Comparison of ENCODE assay signal across 15 cellular contexts in the genomic region with DNA sequence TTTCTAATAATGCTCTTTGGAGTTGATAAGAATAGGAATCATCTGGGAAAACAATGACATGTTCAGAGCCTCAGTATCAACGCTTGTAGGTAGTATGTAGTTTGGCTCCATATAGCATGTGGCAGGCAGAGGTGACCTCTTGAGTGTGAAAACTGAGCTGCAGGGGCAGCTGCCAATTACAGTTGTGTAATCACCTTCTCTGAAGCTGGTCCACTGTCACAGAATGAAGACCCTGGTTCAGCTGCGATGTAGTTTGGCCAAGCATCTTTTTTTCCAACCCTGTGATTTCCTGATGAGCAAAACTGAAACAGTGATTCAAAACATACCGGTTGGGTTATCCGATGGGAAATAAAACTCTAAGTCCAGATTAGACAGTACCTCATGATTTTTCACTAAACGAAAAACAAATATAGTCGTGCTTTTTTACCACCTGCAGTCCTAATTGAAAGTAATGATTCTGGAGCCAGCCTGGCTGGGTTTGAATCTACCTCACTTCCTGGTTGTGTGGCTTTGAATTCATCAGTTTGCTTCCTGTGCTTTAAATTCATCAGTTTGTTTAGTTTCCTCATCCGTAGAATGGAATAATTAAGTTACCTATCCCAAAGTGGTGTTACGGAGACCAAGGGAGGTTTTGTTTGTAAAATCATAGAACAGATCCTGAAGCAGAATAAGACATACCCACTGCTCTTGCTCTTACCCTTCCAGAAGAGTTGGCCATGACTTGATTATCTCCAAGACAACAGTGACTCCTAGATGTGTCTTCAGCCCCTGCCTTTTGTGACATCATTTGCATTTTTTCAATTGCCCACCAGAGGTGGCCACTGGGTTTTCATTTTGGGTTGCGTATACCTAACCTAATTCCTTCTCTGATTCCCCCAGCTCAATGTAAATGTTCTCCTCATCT.
DNase-seq lines count a peak whose midpoint lies in the region; ATAC-seq, FAIRE-seq and TF ChIP-seq lines count a peak whose summit lies in the region.
"Had no signal": no experiment of that assay in that cellular context is flagged by ENCODE, and none has a peak within 500 bp of the region (broad histone marks: within the 10 kb centered on the region; RNA-seq: fewer than 3 reads in every experiment).

No MANE protein-coding gene starts in this region.

- peaks cover 9% of the 10 kb centered on the region for H3K27me3 Mint-ChIP-seq in stimulated activated naive CD8-positive, alpha-beta T cell treated with anti-CD3 and anti-CD28 coated beads, Interleukin-15, amount 100 ng/mL, for 72 hours

- POLR2A ChIA-PET in K562 (lab: Yijun Ruan, JAX): no interaction called here

- DNase-seq in left ventricle myocardium superior (no peak), cardiac septum (ENCODE audit: low spot score) (no peak), K562 (ENCODE audit: extremely low read depth in 1 of 4, low spot score in 3 of 4) (peak in 3 of 4 experiments; percentile 11 to 49 (median 21)), NCI-H2227 treated with DMSO at 0.1 percent for 48 hours (lab: John Stamatoyannopoulos, UW) (no peak), germinal center (ENCODE audit: low spot score) (no peak)
- no peak for DNase-seq in stimulated activated naive CD8-positive, alpha-beta T cell treated with anti-CD3 and anti-CD28 coated beads, Interleukin-15, amount 100 ng/mL, for 72 hours
- DNase-seq: activated B cell treated with CpG ODN at 0.5 μM for 24 hours, DMS79 treated with DMSO at 0.1 percent for 48 hours, left colon, NCI-H1092, NCI-H2171 treated with DMSO at 0.1 percent for 48 hours had no signal

- H3K4me2 ChIP-seq in Loucy (ENCODE audit: low read depth, low read length, poor library complexity, severe bottlenecking) (no peak overlapping the region), K562 (ENCODE audit: insufficient read depth, low read length) (no peak overlapping the region)

- H3K36me3 ChIP-seq in Loucy (ENCODE audit: insufficient read depth, low read length): no peaks in the 10 kb centered on the region
- H3K36me3 ChIP-seq in K562 (ENCODE audit: control insufficient read depth, insufficient read depth, low read length): no peaks in the 10 kb centered on the region

- in situ Hi-C loops in K562 (cut with MboI): no loop called here

- H3K27ac Mint-ChIP-seq in stimulated activated naive CD8-positive, alpha-beta T cell treated with anti-CD3 and anti-CD28 coated beads, Interleukin-15, amount 100 ng/mL, for 72 hours: peak overlapping the region; percentile 16 to 31
- H3K27ac Mint-ChIP-seq: activated B cell treated with CpG ODN at 0.5 μM for 24 hours had no signal

- no TSS peak for BruUV-seq in K562 (replicated peaks; lab: Mats Ljungman, UMichigan)

- H3K27ac ChIP-seq in K562 (ENCODE audit: extremely low read depth, low read depth, low read length): no peak overlapping the region
- H3K27ac ChIP-seq: SK-N-MC had no signal

- no peak overlapping the region for H3K4me3 ChIP-seq in Loucy (ENCODE audit: low read length, poor library complexity, severe bottlenecking)
- no peak overlapping the region for H3K4me3 ChIP-seq in K562
- H3K4me3 ChIP-seq: SK-N-MC had no signal

- H3K27me3 ChIP-seq in Loucy (ENCODE audit: insufficient read depth, low read length, poor library complexity, severe bottlenecking) (no peaks in the 10 kb centered on the region), K562 (ENCODE audit: control insufficient read depth in 2 of 2, insufficient read depth in 2 of 2, low read length in 2 of 2) (no peaks in the 10 kb centered on the region; a peak in 1 of 5 replicates)

- H3K9me2 ChIP-seq in Loucy (replicated peaks; ENCODE audit: low read depth, low read length): no peaks in the 10 kb centered on the region

- TF ChIP-seq RAD21 in K562 (CRISPR knock-in tag; conservative IDR thresholded peaks at IDR 0.05 in 1 of 2, IDR thresholded peaks at IDR 0.05 in 1 of 2): peak; percentile 21 to 69; a peak in 2 of 4 replicates

- H3K4me1 ChIP-seq in Loucy (ENCODE audit: insufficient read depth, low read length, poor library complexity, severe bottlenecking) (peaks cover 8% of the 10 kb centered on the region), K562 (replicated peaks in 1 of 2; ENCODE audit: control insufficient read depth in 2 of 2, insufficient read depth in 2 of 2, low read length in 2 of 2) (no peaks in the 10 kb centered on the region; a peak in 2 of 5 replicates)

- peak; percentile 65 for FAIRE-seq in K562 (lab: Jason Lieb, UNC)
- FAIRE-seq: astrocyte had no signal

- H2AFZ ChIP-seq in Loucy (ENCODE audit: low read length) (peak overlapping the region; percentile 49; the same call in 1 of the 2 replicates), K562 (ENCODE audit: low read depth, low read length) (peak overlapping the region; percentile 16; the same call in 1 of the 2 replicates)

- peak; percentile 58 for ATAC-seq in left ventricle myocardium superior
- ATAC-seq in K562: peak; percentile 72
- peak; percentile 67 for ATAC-seq in stimulated activated naive CD8-positive, alpha-beta T cell treated with anti-CD3 and anti-CD28 coated beads, Interleukin-15, amount 100 ng/mL, for 72 hours
- ATAC-seq in HG03280 (IDR thresholded peaks at IDR 0.05; ENCODE audit: unreplicated experiment): no peak
- ATAC-seq: left colon had no signal

- H4K20me1 ChIP-seq in Loucy (ENCODE audit: insufficient read depth, low read length, poor library complexity, severe bottlenecking): no peaks in the 10 kb centered on the region
- H4K20me1 ChIP-seq in K562 (replicated peaks; ENCODE audit: control insufficient read depth, insufficient read depth, low read length): no peaks in the 10 kb centered on the region

- H3F3A ChIP-seq in Loucy (ENCODE audit: low read depth): no peaks in the 10 kb centered on the region

- no peaks in the 10 kb centered on the region for H3K9me1 ChIP-seq in K562 (ENCODE audit: control insufficient read depth, insufficient read depth, low read length)

- intact Hi-C loops in left ventricle myocardium superior (cut with micrococcal nuclease): no loop called here
- intact Hi-C loops in cardiac septum (cut with DNase I): no loop called here
- intact Hi-C loops in K562 (cut with micrococcal nuclease): loop anchor here (5.0 kb wide), 1 partner anchor 72 kb away; no protein-coding TSS in a partner anchor

- 28% methylated on average over 9 of the region's 9 CpGs for WGBS in K562 (ENCODE audit: insufficient coverage, low coverage, missing lambda C conversion rate)

- TF ChIP-seq CTCF in Loucy (conservative IDR thresholded peaks at IDR 0.05; ENCODE audit: low read length): peak; percentile 48
- peak; percentile 38 to 74 (median 55); a peak in 5 of 6 replicates for TF ChIP-seq CTCF in K562 (IDR thresholded peaks at IDR 0.05 in 2 of 3, conservative IDR thresholded peaks at IDR 0.05 in 1 of 3; ENCODE audit: insufficient read depth in 2 of 3, low read depth in 1 of 3, low read length in 3 of 3)

- CTCF ChIA-PET in K562 (lab: Yijun Ruan, JAX; ENCODE audit: low intra/inter-chr PET ratio): no interaction called here

- TF ChIP-seq POLR2A in K562 (conservative IDR thresholded peaks at IDR 0.05): no peak

- no peak overlapping the region for H3K9ac ChIP-seq in Loucy (ENCODE audit: low read depth, low read length, poor library complexity, severe bottlenecking)
- no peak overlapping the region for H3K9ac ChIP-seq in K562 (ENCODE audit: insufficient read depth in 1 of 2, low read depth in 2 of 2, low read length in 2 of 2)

- no peaks in the 10 kb centered on the region for H3K9me3 ChIP-seq in Loucy (ENCODE audit: insufficient read depth, low read depth, low read length)
- no peaks in the 10 kb centered on the region for H3K9me3 ChIP-seq in K562 (replicated peaks; ENCODE audit: control insufficient read depth, insufficient read depth, low read depth, low read length)

- peaks cover 11% of the 10 kb centered on the region for H3K4me1 Mint-ChIP-seq in stimulated activated naive CD8-positive, alpha-beta T cell treated with anti-CD3 and anti-CD28 coated beads, Interleukin-15, amount 100 ng/mL, for 72 hours

- TF ChIP-seq EP300 in K562 (IDR thresholded peaks at IDR 0.05; ENCODE audit: low read length): no peak

- H3K9me3 Mint-ChIP-seq in stimulated activated naive CD8-positive, alpha-beta T cell treated with anti-CD3 and anti-CD28 coated beads, Interleukin-15, amount 100 ng/mL, for 72 hours: no peaks in the 10 kb centered on the region
- H3K9me3 Mint-ChIP-seq: activated B cell treated with CpG ODN at 0.5 μM for 24 hours had no signal

- H3K79me2 ChIP-seq in Loucy (ENCODE audit: insufficient read depth, low read length) (no peaks in the 10 kb centered on the region), K562 (ENCODE audit: control insufficient read depth, insufficient read depth, low read length) (no peaks in the 10 kb centered on the region)

- peak overlapping the region; percentile 27 to 32 for H3K4me3 Mint-ChIP-seq in stimulated activated naive CD8-positive, alpha-beta T cell treated with anti-CD3 and anti-CD28 coated beads, Interleukin-15, amount 100 ng/mL, for 72 hours
- H3K4me3 Mint-ChIP-seq: activated B cell treated with CpG ODN at 0.5 μM for 24 hours had no signal

TF ChIP-seq in K562, 482 proteins besides CTCF, POLR2A, EP300 and RAD21:
- peak; percentile 48 for TF ChIP-seq CREM (IDR thresholded peaks at IDR 0.05; ENCODE audit: low read depth)
- TF ChIP-seq, protein P1, sequence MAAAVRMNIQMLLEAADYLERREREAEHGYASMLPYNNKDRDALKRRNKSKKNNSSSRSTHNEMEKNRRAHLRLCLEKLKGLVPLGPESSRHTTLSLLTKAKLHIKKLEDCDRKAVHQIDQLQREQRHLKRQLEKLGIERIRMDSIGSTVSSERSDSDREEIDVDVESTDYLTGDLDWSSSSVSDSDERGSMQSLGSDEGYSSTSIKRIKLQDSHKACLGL (CRISPR knock-in tag; IDR thresholded peaks at IDR 0.05; ENCODE audit: borderline replicate concordance, poor library complexity, severe bottlenecking): no peak
- peak; percentile 44; the same call in 1 of the 2 replicates for TF ChIP-seq ATF7 (IDR thresholded peaks at IDR 0.05)
- no peak for TF ChIP-seq ADNP (tag; IDR thresholded peaks at IDR 0.05)
- no peak for TF ChIP-seq NBN (IDR thresholded peaks at IDR 0.05; ENCODE audit: low read depth)
- TF ChIP-seq RFX1 (IDR thresholded peaks at IDR 0.05): peak; percentile 65

Comparison
In these comparisons a context has a peak if more than half of its experiments do, and no peak if none do; other contexts are left out.
1. DNase-seq: peak in K562 (3 of 4); none in left ventricle myocardium superior (single experiment), cardiac septum (single experiment), stimulated activated naive CD8-positive, alpha-beta T cell treated with anti-CD3 and anti-CD28 coated beads, Interleukin-15, amount 100 ng/mL, for 72 hours (0 of 2), NCI-H2227 treated with DMSO at 0.1 percent for 48 hours (single experiment) and germinal center (single experiment).